27 cellular contexts compared by ENCODE assay signal in the genomic region with DNA sequence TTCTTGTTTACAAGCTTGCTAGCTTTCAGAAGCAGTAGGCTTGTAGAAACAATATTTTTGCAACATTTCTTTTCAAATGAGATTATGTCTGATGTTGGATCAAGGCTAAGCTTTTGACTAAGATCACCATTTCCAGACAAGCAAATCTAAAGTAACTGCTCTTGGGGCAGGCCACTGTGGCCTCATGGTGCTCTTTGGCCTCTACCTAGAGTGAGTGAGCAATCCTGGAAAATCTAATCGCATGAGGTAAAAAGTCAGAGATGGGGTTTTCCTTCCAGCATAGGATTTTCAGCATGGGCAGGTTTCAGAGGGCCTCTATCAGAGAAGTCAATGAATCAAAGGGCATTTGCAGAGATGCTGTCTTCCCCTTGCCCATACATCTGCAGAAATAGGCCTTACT.
"Had no signal": no experiment of that assay in that cellular context is flagged by ENCODE, and none has a peak within 500 bp of the region (broad histone marks: within the 10 kb centered on the region; RNA-seq: fewer than 3 reads in every experiment).

No MANE protein-coding gene starts in this region.

- DNase-seq: stimulated activated CD4-positive, alpha-beta T cell treated with anti-CD3 and anti-CD28 coated beads, Interleukin-2, amount 100 ng/mL, for 48 hours; stimulated activated CD4-positive, alpha-beta T cell treated with anti-CD3 and anti-CD28 coated beads, Interleukin-4, amount 100 ng/mL, for 1 hour; stimulated activated CD4-positive, alpha-beta T cell treated with anti-CD3 and anti-CD28 coated beads, Interleukin-4, amount 100 ng/mL, for 24 hours; stimulated activated CD4-positive, alpha-beta T cell treated with anti-CD3 and anti-CD28 coated beads, Interleukin-4, amount 100 ng/mL, for 4 hours; stimulated activated CD8-positive, alpha-beta memory T cell treated with anti-CD3 and anti-CD28 coated beads, Interleukin-4, amount 100 ng/mL, for 48 hours; stimulated activated naive B cell treated with anti-CD40 and anti-IgM and Interleukin-4, amounts not matched to agents 10 μg/mL and 1 μg/mL and 100 μg/mL, for 72 hours; stimulated activated naive CD4-positive, alpha-beta T cell; stimulated activated naive CD4-positive, alpha-beta T cell treated with Interleukin-2 at 50 U/mL for 16 hours; stimulated activated naive CD8-positive, alpha-beta T cell treated with anti-CD3 and anti-CD28 coated beads, Interleukin-15, amount 100 ng/mL, for 72 hours; stimulated activated naive CD8-positive, alpha-beta T cell treated with anti-CD3 and anti-CD28 coated beads, Interleukin-15, Interleukin-2, amounts not matched to agents 100 U/mL and 50 U/mL, for 24 hours; stomach; substantia nigra; testis; thyroid gland; tibial artery; transverse colon; trophoblast cell; upper lobe of left lung; upper lobe of right lung; uterus had no signal

- ATAC-seq: stimulated activated effector memory CD8-positive, alpha-beta T cell treated with anti-CD3 and anti-CD28 coated beads, Interleukin-12 subunit alpha, Interleukin-12 subunit beta, amount 100 ng/mL, for 72 hours; stimulated activated memory B cell treated with anti-CD40 and anti-IgM and Interleukin-4, amounts not matched to agents 10 μg/mL and 1 μg/mL and 100 μg/mL, for 72 hours; stimulated activated naive B cell treated with anti-CD40 and anti-IgM and Interleukin-4, amounts not matched to agents 10 μg/mL and 1 μg/mL and 100 μg/mL, for 72 hours; stimulated activated naive CD8-positive, alpha-beta T cell treated with anti-CD3 and anti-CD28 coated beads, Interleukin-15, amount 100 ng/mL, for 72 hours; stimulated activated naive CD8-positive, alpha-beta T cell treated with anti-CD3 and anti-CD28 coated beads, Interleukin-15, Interleukin-2, amounts not matched to agents 100 U/mL and 50 U/mL, for 24 hours; upper lobe of right lung had no signal

- H3K27me3 ChIP-seq: stomach, suprapubic skin, testis, thyroid gland, tibial artery, tibial nerve, transverse colon, upper lobe of left lung, upper lobe of right lung, uterus, vagina had no signal

- H3K36me3 ChIP-seq: stomach, suprapubic skin, thoracic aorta, thyroid gland, tibial artery, tibial nerve, transverse colon, upper lobe of left lung, upper lobe of right lung, uterus, vagina had no signal

- H3K4me1 ChIP-seq: stomach, suprapubic skin, testis, thyroid gland, tibial artery, tibial nerve, transverse colon, upper lobe of left lung, upper lobe of right lung, uterus, vagina had no signal

- H3K4me3 ChIP-seq: stomach, suprapubic skin, testis, thoracic aorta, thyroid gland, tibial artery, tibial nerve, transverse colon, upper lobe of left lung, upper lobe of right lung, uterus, vagina had no signal

- FAIRE-seq: urothelium cell line had no signal

- H3K9me3 ChIP-seq: stomach, suprapubic skin, testis, thoracic aorta, thyroid gland, tibial artery, tibial nerve, transverse colon, upper lobe of left lung, upper lobe of right lung, uterus, vagina had no signal

- H3K27ac ChIP-seq: stomach, suprapubic skin, testis, thoracic aorta, thyroid gland, tibial artery, tibial nerve, transverse colon, upper lobe of left lung, upper lobe of right lung, uterus had no signal
